Comparison of ENCODE assay signal across 8 cellular contexts in the genomic region with DNA sequence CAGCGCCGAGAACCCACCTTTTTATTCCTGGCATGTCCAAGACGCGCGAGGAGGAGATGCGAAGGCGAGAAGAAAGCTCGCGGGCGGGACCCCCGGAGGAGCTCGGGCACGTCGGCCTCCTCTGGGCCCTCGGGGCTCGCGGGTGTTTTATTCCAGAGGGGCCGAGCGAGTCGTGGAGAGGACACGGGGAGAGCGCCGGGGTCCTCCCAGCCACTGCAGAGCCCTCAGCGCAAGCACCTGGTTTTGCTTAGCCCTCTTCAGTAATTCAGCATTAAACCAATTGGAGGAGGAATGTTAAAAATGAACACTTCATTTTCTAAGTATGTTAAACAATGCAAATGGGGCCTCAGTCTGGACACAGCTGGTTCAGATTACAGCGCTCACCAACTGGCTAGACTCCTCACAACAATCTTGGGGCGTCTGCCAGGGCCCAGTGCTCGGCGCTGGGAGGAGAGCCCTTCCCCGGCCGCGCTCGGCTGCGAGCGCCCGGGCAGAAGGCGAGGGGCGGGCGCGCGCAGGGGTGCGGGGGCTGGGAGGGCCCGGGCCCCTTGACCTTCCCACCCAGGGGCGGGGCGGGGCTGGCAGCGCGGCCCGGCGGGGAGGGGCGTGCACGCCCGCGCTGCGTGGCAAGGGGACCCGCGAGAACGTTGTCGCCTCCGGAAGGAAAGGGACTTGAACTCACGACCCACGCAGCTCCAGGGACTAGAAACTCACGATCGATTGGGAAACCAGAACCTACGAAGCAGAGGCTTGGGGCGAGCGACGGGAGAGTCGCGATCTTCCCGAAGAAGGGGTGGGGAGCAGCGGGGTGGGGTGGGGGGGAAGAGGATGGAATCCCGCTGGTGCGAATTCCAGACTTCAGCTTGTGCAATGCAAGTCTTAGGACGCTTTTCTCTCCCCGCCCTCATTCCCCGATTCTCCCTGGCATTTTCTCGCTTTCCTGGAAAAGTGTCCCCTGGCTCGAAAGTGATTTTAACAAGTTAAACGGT. TPM values are rescaled to one million over a fixed set of nuclear protein-coding genes. Genes with fewer than 3 reads are reported as not detected.
DNase-seq lines count a peak whose midpoint lies in the region; ATAC-seq and TF ChIP-seq lines count a peak whose summit lies in the region.

A gene with protein sequence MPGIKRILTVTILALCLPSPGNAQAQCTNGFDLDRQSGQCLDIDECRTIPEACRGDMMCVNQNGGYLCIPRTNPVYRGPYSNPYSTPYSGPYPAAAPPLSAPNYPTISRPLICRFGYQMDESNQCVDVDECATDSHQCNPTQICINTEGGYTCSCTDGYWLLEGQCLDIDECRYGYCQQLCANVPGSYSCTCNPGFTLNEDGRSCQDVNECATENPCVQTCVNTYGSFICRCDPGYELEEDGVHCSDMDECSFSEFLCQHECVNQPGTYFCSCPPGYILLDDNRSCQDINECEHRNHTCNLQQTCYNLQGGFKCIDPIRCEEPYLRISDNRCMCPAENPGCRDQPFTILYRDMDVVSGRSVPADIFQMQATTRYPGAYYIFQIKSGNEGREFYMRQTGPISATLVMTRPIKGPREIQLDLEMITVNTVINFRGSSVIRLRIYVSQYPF (minus strand): TSS at position 499 of the 989 bp plus-strand sequence. CDS start 465 bp downstream, at position 34.

- POLR2A ChIA-PET in WTC11 (lab: Charles Lee), result no interaction called here

- peak within 1 kb of the TSS; percentile 68 to 91 for H3K27ac ChIP-seq in coronary artery

- ATAC-seq in WTC11 (peak; percentile 90), GM19023 (IDR thresholded peaks at IDR 0.05; ENCODE audit: unreplicated experiment) (no peak), HG03565 (IDR thresholded peaks at IDR 0.05; ENCODE audit: unreplicated experiment) (no peak)

- DNase-seq in HFFc6, result peak; percentile 79
- peak; percentile 58 for DNase-seq in WTC11 (ENCODE audit: low spot score)
- peak; percentile 83 for DNase-seq in coronary artery (ENCODE audit: low spot score)
- peak; percentile 82 for DNase-seq in left kidney (ENCODE audit: low read depth, low spot score)
- DNase-seq in stimulated activated CD4-positive, alpha-beta T cell treated with anti-CD3 and anti-CD28 coated beads, Interleukin-2, amount 100 ng/mL, for 4 hours (ENCODE audit: low read depth), result peak; percentile 32
- no peak for DNase-seq in NOMO-1 treated with dmso at 0.1 percent for 144 hours (lab: John Stamatoyannopoulos, UW; ENCODE audit: unreplicated experiment)

- H3K27ac Mint-ChIP-seq in HFFc6, result peak within 1 kb of the TSS; percentile 82
- no peak within 1 kb of the TSS for H3K27ac Mint-ChIP-seq in WTC11

- H3K27me3 Mint-ChIP-seq in HFFc6 (ENCODE audit: insufficient read depth) (no peaks in the 10 kb centered on the region; the same call in 1 of the 2 replicates), WTC11 (ENCODE audit: low read depth) (peaks cover 42% of the 10 kb centered on the region)

- H3K4me3 Mint-ChIP-seq in HFFc6, result peak within 1 kb of the TSS; percentile 98
- H3K4me3 Mint-ChIP-seq in WTC11, result peak within 1 kb of the TSS; percentile 83

- no peaks in the 10 kb centered on the region for H3K36me3 Mint-ChIP-seq in HFFc6 (ENCODE audit: low read depth)
- H3K36me3 Mint-ChIP-seq in WTC11, result no peaks in the 10 kb centered on the region

- peak within 1 kb of the TSS; percentile 85 for H3K4me3 ChIP-seq in coronary artery

- no peak for TF ChIP-seq CTCF in HFFc6 (IDR thresholded peaks at IDR 0.05)
- no peak for TF ChIP-seq CTCF in WTC11 (IDR thresholded peaks at IDR 0.05)
- TF ChIP-seq CTCF in coronary artery (IDR thresholded peaks at IDR 0.05), result no peak

- H3K4me1 Mint-ChIP-seq in HFFc6 (ENCODE audit: low read depth) (peaks cover 47% of the 10 kb centered on the region), WTC11 (peaks cover 16% of the 10 kb centered on the region)

- H3K9me3 Mint-ChIP-seq in HFFc6 (no peaks in the 10 kb centered on the region), WTC11 (no peaks in the 10 kb centered on the region)

- CTCF ChIA-PET in WTC11 (lab: Charles Lee), result interaction anchor here (1.1 to 1.8 kb wide), 3 partner anchors 36 to 52 kb away, joined by 4 to 11 read pairs (median 7); no protein-coding TSS in a partner anchor

TF ChIP-seq in WTC11, 78 proteins besides CTCF, POLR2A, EP300 and RAD21:
- TF ChIP-seq JUN (CRISPR knock-in tag; IDR thresholded peaks at IDR 0.05) (no peak), SP1 (CRISPR knock-in tag; conservative IDR thresholded peaks at IDR 0.05) (0 out of 2 replicates have a peak, but pooled peaks have one; percentile 31)

RNA-seq across cellular contexts. Expression of the gene that starts here (rescaled TPM):
- total RNA-seq in HFFc6 (2021; fragmentation: NEBNext Ultra II Directional; extraction: Animal tissue kit (Norgen Biotek cat#: 25700)), result 100 to 1,000 TPM; 127 to 242 (median 205) TPM
- total RNA-seq in WTC11 (2021), result 2.7 to 4.0 TPM (median 3.6 TPM) in 3 replicates

Comparison
In these comparisons a context has a peak if more than half of its experiments do, and no peak if none do; other contexts are left out.
1. RNA of the gene that starts here (total RNA-seq): 127 to 242 TPM in HFFc6; 2.7 to 4.0 TPM in WTC11; every median in the first group is over 10 times any median in the second.